1 cellular context compared by ENCODE assay signal in the genomic region with DNA sequence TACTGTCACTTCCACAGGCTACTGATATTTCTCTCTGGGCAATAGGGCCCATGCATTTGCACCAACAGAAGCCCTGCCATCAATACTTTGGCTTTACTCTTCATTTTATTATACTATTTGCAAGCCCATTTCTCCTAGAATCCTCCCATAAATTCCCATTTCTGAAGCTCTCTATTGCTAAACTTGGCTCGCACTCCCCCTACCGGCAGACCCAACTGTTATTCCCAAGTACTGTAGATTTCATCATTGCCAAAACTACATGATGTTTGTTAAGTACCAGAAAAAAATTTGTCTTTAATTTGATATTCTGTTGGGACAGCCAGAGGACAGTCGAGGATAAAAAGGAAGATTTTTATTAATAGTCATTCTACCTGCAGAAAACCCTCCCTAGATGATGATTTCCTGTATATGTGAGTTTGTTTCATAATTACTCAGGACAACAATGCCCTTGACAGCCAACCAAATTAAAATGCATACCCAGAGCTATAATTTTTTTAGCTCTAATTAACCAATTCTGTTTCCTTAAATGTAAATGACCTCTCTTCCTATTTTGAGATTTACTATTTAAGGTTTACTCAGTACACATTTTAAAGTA.
TF ChIP-seq lines count a peak whose summit lies in the region.

No MANE protein-coding gene starts in this region.

TF ChIP-seq in IMR-90, 13 proteins besides CTCF, POLR2A, EP300 and RAD21:
- TF ChIP-seq CHD1 (IDR thresholded peaks at IDR 0.05; ENCODE audit: low read depth, low read length) (no peak), CEBPB (IDR thresholded peaks at IDR 0.05; ENCODE audit: low read depth, low read length) (peak; percentile 64), SMC3 (IDR thresholded peaks at IDR 0.05; ENCODE audit: low read depth, low read length) (peak; percentile 42)
TF ChIP-seq in IMR-90: peak in this region for 2.
